Comparison of ENCODE assay signal across 15 cellular contexts in genomic region chr2:73990531-73990930, GRCh38.
"Had no signal": no experiment of that assay in that cellular context is flagged by ENCODE, and none has a peak within 500 bp of the region (broad histone marks: within the 10 kb centered on the region; RNA-seq: fewer than 3 reads in every experiment).

No MANE protein-coding gene starts in this region.

- H3K9me3 Mint-ChIP-seq: endodermal cell had no signal

- H3K27ac ChIP-seq: dorsolateral prefrontal cortex, gastroesophageal sphincter, heart right ventricle, skin epidermis, suprapubic skin, upper lobe of left lung had no signal

- H3K9me3 ChIP-seq: gastroesophageal sphincter, heart right ventricle, suprapubic skin, upper lobe of left lung had no signal

- H3K27ac Mint-ChIP-seq: endodermal cell had no signal

- H3K36me3 ChIP-seq: gastroesophageal sphincter, suprapubic skin had no signal

- H3K27me3 ChIP-seq: dorsolateral prefrontal cortex, gastroesophageal sphincter, heart right ventricle, suprapubic skin, upper lobe of left lung had no signal

- ATAC-seq: gastroesophageal sphincter, heart right ventricle, left colon, right cardiac atrium had no signal

- DNase-seq: activated effector memory CD4-positive, alpha-beta T cell treated with anti-CD3 and anti-CD28 coated beads, Interleukin-2, amount 50 U/mL, for 16 hours; dorsolateral prefrontal cortex; endodermal cell; erythroblast; heart right ventricle; left colon; midbrain; right cardiac atrium; stimulated activated CD4-positive, alpha-beta T cell treated with anti-CD3 and anti-CD28 coated beads, Interleukin-15, amount 100 ng/mL, for 24 hours; stimulated activated CD4-positive, alpha-beta T cell treated with anti-CD3 and anti-CD28 coated beads, Interleukin-4, amount 100 ng/mL, for 1 hour; stimulated activated naive CD4-positive, alpha-beta T cell treated with Interleukin-2 at 50 U/mL for 16 hours; upper lobe of left lung had no signal

- H3K4me3 Mint-ChIP-seq: endodermal cell had no signal

- H3K4me3 ChIP-seq: dorsolateral prefrontal cortex, gastroesophageal sphincter, heart right ventricle, skin epidermis, suprapubic skin, upper lobe of left lung had no signal
